ENCODE assay signal across 16 cellular contexts in genomic region chr12:57153420-57153997, GRCh38. TPM values are rescaled to one million over a fixed set of nuclear protein-coding genes. Genes with fewer than 3 reads are reported as not detected.
DNase-seq lines count a peak whose midpoint lies in the region; ATAC-seq and TF ChIP-seq lines count a peak whose summit lies in the region.
"Had no signal": no experiment of that assay in that cellular context is flagged by ENCODE, and none has a peak within 500 bp of the region (broad histone marks: within the 10 kb centered on the region; RNA-seq: fewer than 3 reads in every experiment).

No MANE protein-coding gene starts in this region.

- peaks cover 0 to 61% (median 0%) of the 10 kb centered on the region in 3 donors for H3K36me3 ChIP-seq in tibial nerve

- H3K4me1 ChIP-seq in tibial nerve, result peaks cover 0 to 91% (median 56%) of the 10 kb centered on the region in 4 donors

- intact Hi-C loops in dendritic cell treated with granulocyte-macrophage colony-stimulating factor and Interleukin-4, amounts not matched to agents 40 ng/mL and 50 ng/mL, for 4 days (cut with micrococcal nuclease), result no loop called here

- DNase-seq in RWPE1 (ENCODE audit: low spot score) (no peak), osteocyte (ENCODE audit: extremely low spot score, unreplicated experiment) (no peak), tibial nerve (ENCODE audit: low spot score in 2 of 2) (no peak), GM03348 (ENCODE audit: low spot score) (no peak)
- no peak for DNase-seq in activated T-cell treated with anti-CD3 and anti-CD28 coated beads, Interleukin-2, amount 50 U/mL, for 24 hours
- DNase-seq: activated naive CD4-positive, alpha-beta T cell treated with anti-CD3 and anti-CD28 coated beads, Interleukin-2, amount 10 ng/mL, durations not matched to agents 7 days and 5 days; CD4-positive, CD25-positive, alpha-beta regulatory T cell; kidney glomerular epithelial cell; naive thymus-derived CD8-positive, alpha-beta T cell; NCI-H2107; NCI-H69; stimulated activated naive CD4-positive, alpha-beta T cell had no signal

- no peaks in the 10 kb centered on the region for H3K9me3 Mint-ChIP-seq in dendritic cell treated with granulocyte-macrophage colony-stimulating factor and Interleukin-4, amounts not matched to agents 40 ng/mL and 50 ng/mL, for 4 days
- no peaks in the 10 kb centered on the region for H3K9me3 Mint-ChIP-seq in osteocyte (ENCODE audit: unreplicated experiment)
- no peaks in the 10 kb centered on the region for H3K9me3 Mint-ChIP-seq in activated T-cell treated with anti-CD3 and anti-CD28 coated beads, Interleukin-2, amount 50 U/mL, for 24 hours
- H3K9me3 Mint-ChIP-seq: activated naive CD4-positive, alpha-beta T cell treated with anti-CD3 and anti-CD28 coated beads, Interleukin-2, amount 10 ng/mL, durations not matched to agents 7 days and 5 days; CD4-positive, CD25-positive, alpha-beta regulatory T cell; naive thymus-derived CD8-positive, alpha-beta T cell; T-helper 1 cell treated with Interleukin-12 subunit alpha and Interleukin-12 subunit beta and Interleukin-4 antibody, amounts not matched to agents 30 μg/mL and 1 μg/mL, for 36 hours had no signal

- H3K4me1 Mint-ChIP-seq in dendritic cell treated with granulocyte-macrophage colony-stimulating factor and Interleukin-4, amounts not matched to agents 40 ng/mL and 50 ng/mL, for 4 days (ENCODE audit: low read depth), result peaks cover 94% of the 10 kb centered on the region
- peaks cover 68% of the 10 kb centered on the region for H3K4me1 Mint-ChIP-seq in osteocyte (ENCODE audit: unreplicated experiment)
- H3K4me1 Mint-ChIP-seq in activated T-cell treated with anti-CD3 and anti-CD28 coated beads, Interleukin-2, amount 50 U/mL, for 24 hours (ENCODE audit: low read depth), result peaks cover 4% of the 10 kb centered on the region

- peaks cover 81% of the 10 kb centered on the region for H3K36me3 Mint-ChIP-seq in dendritic cell treated with granulocyte-macrophage colony-stimulating factor and Interleukin-4, amounts not matched to agents 40 ng/mL and 50 ng/mL, for 4 days (ENCODE audit: low read depth)
- H3K36me3 Mint-ChIP-seq in osteocyte (ENCODE audit: unreplicated experiment), result peaks cover 59% of the 10 kb centered on the region
- no peaks in the 10 kb centered on the region for H3K36me3 Mint-ChIP-seq in activated T-cell treated with anti-CD3 and anti-CD28 coated beads, Interleukin-2, amount 50 U/mL, for 24 hours (ENCODE audit: low read depth)
- H3K36me3 Mint-ChIP-seq: activated naive CD4-positive, alpha-beta T cell treated with anti-CD3 and anti-CD28 coated beads, Interleukin-2, amount 10 ng/mL, durations not matched to agents 7 days and 5 days; CD4-positive, CD25-positive, alpha-beta regulatory T cell; naive thymus-derived CD8-positive, alpha-beta T cell had no signal

- TF ChIP-seq CTCF in RWPE1 (conservative IDR thresholded peaks at IDR 0.05; ENCODE audit: low read depth) (no peak), osteocyte (IDR thresholded peaks at IDR 0.05) (no peak), tibial nerve (IDR thresholded peaks at IDR 0.05) (no peak)

- no peak overlapping the region for H3K4me3 ChIP-seq in tibial nerve

- 81 to 86% methylated on average over 1 of the region's 1 CpG for WGBS in tibial nerve, 2 donors

- CTCF ChIA-PET in RWPE1 (lab: Yijun Ruan, JAX), result interaction anchor here (2.3 kb wide), 1 partner anchor 23 kb away, joined by 14 read pairs; no protein-coding TSS in a partner anchor

- H3K4me3 Mint-ChIP-seq in dendritic cell treated with granulocyte-macrophage colony-stimulating factor and Interleukin-4, amounts not matched to agents 40 ng/mL and 50 ng/mL, for 4 days, result no peak overlapping the region
- H3K4me3 Mint-ChIP-seq in osteocyte (ENCODE audit: unreplicated experiment), result peak overlapping the region; percentile 57
- H3K4me3 Mint-ChIP-seq in activated T-cell treated with anti-CD3 and anti-CD28 coated beads, Interleukin-2, amount 50 U/mL, for 24 hours, result no peak overlapping the region
- H3K4me3 Mint-ChIP-seq: activated naive CD4-positive, alpha-beta T cell treated with anti-CD3 and anti-CD28 coated beads, Interleukin-2, amount 10 ng/mL, durations not matched to agents 7 days and 5 days; naive thymus-derived CD8-positive, alpha-beta T cell; T-helper 1 cell treated with Interleukin-12 subunit alpha and Interleukin-12 subunit beta and Interleukin-4 antibody, amounts not matched to agents 30 μg/mL and 1 μg/mL, for 36 hours had no signal

- ATAC-seq in HG03095 (IDR thresholded peaks at IDR 0.05; ENCODE audit: unreplicated experiment), result no peak
- ATAC-seq: naive thymus-derived CD8-positive, alpha-beta T cell had no signal

- TF ChIP-seq EP300 in tibial nerve (IDR thresholded peaks at IDR 0.05), result peak in 1 of 2 donors; percentile 67

- no peaks in the 10 kb centered on the region for H3K27me3 ChIP-seq in tibial nerve

- peak overlapping the region; percentile 77 for H3K27ac Mint-ChIP-seq in dendritic cell treated with granulocyte-macrophage colony-stimulating factor and Interleukin-4, amounts not matched to agents 40 ng/mL and 50 ng/mL, for 4 days
- H3K27ac Mint-ChIP-seq in osteocyte (ENCODE audit: unreplicated experiment), result peak overlapping the region; percentile 90
- no peak overlapping the region for H3K27ac Mint-ChIP-seq in activated T-cell treated with anti-CD3 and anti-CD28 coated beads, Interleukin-2, amount 50 U/mL, for 24 hours
- H3K27ac Mint-ChIP-seq: activated naive CD4-positive, alpha-beta T cell treated with anti-CD3 and anti-CD28 coated beads, Interleukin-2, amount 10 ng/mL, durations not matched to agents 7 days and 5 days; CD4-positive, CD25-positive, alpha-beta regulatory T cell; T-helper 1 cell treated with Interleukin-12 subunit alpha and Interleukin-12 subunit beta and Interleukin-4 antibody, amounts not matched to agents 30 μg/mL and 1 μg/mL, for 36 hours had no signal

- TF ChIP-seq POLR2A in tibial nerve (IDR thresholded peaks at IDR 0.05), result no peak

- H3K27ac ChIP-seq in RWPE1, result peak overlapping the region; percentile 98
- peak overlapping the region in 3 of 4 donors; percentile 73 to 87 (median 80) for H3K27ac ChIP-seq in tibial nerve

- POLR2A ChIA-PET in RWPE1 (lab: Yijun Ruan, JAX; ENCODE audit: low non-redundant PET), result no interaction called here

- no peaks in the 10 kb centered on the region for H3K27me3 Mint-ChIP-seq in dendritic cell treated with granulocyte-macrophage colony-stimulating factor and Interleukin-4, amounts not matched to agents 40 ng/mL and 50 ng/mL, for 4 days
- H3K27me3 Mint-ChIP-seq in osteocyte (ENCODE audit: unreplicated experiment), result no peaks in the 10 kb centered on the region
- no peaks in the 10 kb centered on the region for H3K27me3 Mint-ChIP-seq in activated T-cell treated with anti-CD3 and anti-CD28 coated beads, Interleukin-2, amount 50 U/mL, for 24 hours

- H3K9me3 ChIP-seq in tibial nerve, result no peaks in the 10 kb centered on the region

RNA-seq across cellular contexts. Expression of gene LRP1-AS, which starts 6.1 kb away (rescaled TPM):
- total RNA-seq in osteocyte, result not detected in 2 replicates
- total RNA-seq in tibial nerve, result not detected
- total RNA-seq: CD4-positive, CD25-positive, alpha-beta regulatory T cell; Daoy; naive thymus-derived CD8-positive, alpha-beta T cell had no signal

RNA-seq across cellular contexts. Expression of gene LRP1, which starts 25.2 kb away (rescaled TPM):
- total RNA-seq in osteocyte (591 and 603 TPM in 2 replicates), tibial nerve (100 to 1,000 TPM; 410 to 653 (median 527) TPM)

RNA-seq across cellular contexts. Expression of gene STAT6, which starts 42.3 kb away (rescaled TPM):
- total RNA-seq in osteocyte (154 and 161 TPM in 2 replicates), tibial nerve (100 to 1,000 TPM; 140 to 247 (median 183) TPM)
